In genomic region chr2:10680214-10680613, GRCh38 we compare ENCODE assay signal across 22 cellular contexts. TPM values are rescaled to one million over a fixed set of nuclear protein-coding genes. Genes with fewer than 3 reads are reported as not detected.
DNase-seq lines count a peak whose midpoint lies in the region; ATAC-seq, FAIRE-seq and TF ChIP-seq lines count a peak whose summit lies in the region.
"Had no signal": no experiment of that assay in that cellular context is flagged by ENCODE, and none has a peak within 500 bp of the region (broad histone marks: within the 10 kb centered on the region; RNA-seq: fewer than 3 reads in every experiment).

No MANE protein-coding gene starts in this region.

- H3K27me3 Mint-ChIP-seq in activated CD4-positive, alpha-beta T cell treated with anti-CD3 and anti-CD28 coated beads, Interleukin-2, amount 10 ng/mL, durations not matched to agents 24 days and 14 days: no peaks in the 10 kb centered on the region
- H3K27me3 Mint-ChIP-seq in activated naive CD4-positive, alpha-beta T cell treated with anti-CD3 and anti-CD28 coated beads, Interleukin-2, amount 50 U/mL, for 24 hours: no peaks in the 10 kb centered on the region
- H3K27me3 Mint-ChIP-seq in stimulated activated naive B cell treated with anti-CD40 and anti-IgM and Interleukin-4, amounts not matched to agents 10 μg/mL and 1 μg/mL and 100 μg/mL, for 72 hours: no peaks in the 10 kb centered on the region

- H3K4me1 Mint-ChIP-seq in activated CD4-positive, alpha-beta T cell treated with anti-CD3 and anti-CD28 coated beads, Interleukin-2, amount 10 ng/mL, durations not matched to agents 24 days and 14 days: peaks cover 25% of the 10 kb centered on the region
- H3K4me1 Mint-ChIP-seq in activated naive CD4-positive, alpha-beta T cell treated with anti-CD3 and anti-CD28 coated beads, Interleukin-2, amount 50 U/mL, for 24 hours: peaks cover 36% of the 10 kb centered on the region
- peaks cover 1 to 2% of the 10 kb centered on the region in 2 donors for H3K4me1 Mint-ChIP-seq in stimulated activated naive B cell treated with anti-CD40 and anti-IgM and Interleukin-4, amounts not matched to agents 10 μg/mL and 1 μg/mL and 100 μg/mL, for 72 hours
- H3K4me1 Mint-ChIP-seq: CD14-positive monocyte, H9 had no signal

- peak overlapping the region; percentile 78 for H3K27ac Mint-ChIP-seq in activated CD4-positive, alpha-beta T cell treated with anti-CD3 and anti-CD28 coated beads, Interleukin-2, amount 10 ng/mL, durations not matched to agents 24 days and 14 days
- peak overlapping the region; percentile 83 for H3K27ac Mint-ChIP-seq in activated naive CD4-positive, alpha-beta T cell treated with anti-CD3 and anti-CD28 coated beads, Interleukin-2, amount 50 U/mL, for 24 hours
- peak overlapping the region; percentile 52 for H3K27ac Mint-ChIP-seq in stimulated activated naive B cell treated with anti-CD40 and anti-IgM and Interleukin-4, amounts not matched to agents 10 μg/mL and 1 μg/mL and 100 μg/mL, for 72 hours
- H3K27ac Mint-ChIP-seq: CD8-positive, alpha-beta T cell had no signal

- FAIRE-seq in K562 (lab: Jason Lieb, UNC): no peak
- FAIRE-seq: G401.6, GM12891, GM19239 had no signal

- no peak for ATAC-seq in K562
- no peak for ATAC-seq in stimulated activated naive B cell treated with anti-CD40 and anti-IgM and Interleukin-4, amounts not matched to agents 10 μg/mL and 1 μg/mL and 100 μg/mL, for 72 hours (replicated peaks)
- ATAC-seq: CD8-positive, alpha-beta T cell had no signal

- H3K9me3 Mint-ChIP-seq in activated CD4-positive, alpha-beta T cell treated with anti-CD3 and anti-CD28 coated beads, Interleukin-2, amount 10 ng/mL, durations not matched to agents 24 days and 14 days: no peaks in the 10 kb centered on the region
- no peaks in the 10 kb centered on the region for H3K9me3 Mint-ChIP-seq in activated naive CD4-positive, alpha-beta T cell treated with anti-CD3 and anti-CD28 coated beads, Interleukin-2, amount 50 U/mL, for 24 hours
- H3K9me3 Mint-ChIP-seq in stimulated activated naive B cell treated with anti-CD40 and anti-IgM and Interleukin-4, amounts not matched to agents 10 μg/mL and 1 μg/mL and 100 μg/mL, for 72 hours: no peaks in the 10 kb centered on the region
- H3K9me3 Mint-ChIP-seq: CD14-positive monocyte; CD8-positive, alpha-beta T cell; H9 had no signal

- no peak for TF ChIP-seq CTCF in K562 (IDR thresholded peaks at IDR 0.05 in 2 of 3, conservative IDR thresholded peaks at IDR 0.05 in 1 of 3; ENCODE audit: insufficient read depth in 2 of 3, low read depth in 1 of 3, low read length in 3 of 3)

- H3K4me3 Mint-ChIP-seq in activated CD4-positive, alpha-beta T cell treated with anti-CD3 and anti-CD28 coated beads, Interleukin-2, amount 10 ng/mL, durations not matched to agents 24 days and 14 days: no peak overlapping the region
- no peak overlapping the region for H3K4me3 Mint-ChIP-seq in activated naive CD4-positive, alpha-beta T cell treated with anti-CD3 and anti-CD28 coated beads, Interleukin-2, amount 50 U/mL, for 24 hours
- no peak overlapping the region for H3K4me3 Mint-ChIP-seq in stimulated activated naive B cell treated with anti-CD40 and anti-IgM and Interleukin-4, amounts not matched to agents 10 μg/mL and 1 μg/mL and 100 μg/mL, for 72 hours
- H3K4me3 Mint-ChIP-seq: CD14-positive monocyte; CD8-positive, alpha-beta T cell; H9 had no signal

- H3K4me2 ChIP-seq in K562 (ENCODE audit: insufficient read depth, low read length): no peak overlapping the region

- no TSS peak for BruUV-seq in K562 (replicated peaks; lab: Mats Ljungman, UMichigan)

- no peaks in the 10 kb centered on the region for H3K9me1 ChIP-seq in K562 (ENCODE audit: control insufficient read depth, insufficient read depth, low read length)

- H3K36me3 ChIP-seq in K562 (ENCODE audit: control insufficient read depth, insufficient read depth, low read length): peaks cover 76% of the 10 kb centered on the region

- TF ChIP-seq RAD21 in K562 (CRISPR knock-in tag; conservative IDR thresholded peaks at IDR 0.05 in 1 of 2, IDR thresholded peaks at IDR 0.05 in 1 of 2): no peak

- no peak overlapping the region for H3K4me3 ChIP-seq in K562

- WGBS in K562 (ENCODE audit: insufficient coverage, low coverage, missing lambda C conversion rate): 75% methylated on average over 1 of the region's 1 CpG

- H3K9me3 ChIP-seq in K562 (replicated peaks; ENCODE audit: control insufficient read depth, insufficient read depth, low read depth, low read length): no peaks in the 10 kb centered on the region

- H2AFZ ChIP-seq in K562 (ENCODE audit: low read depth, low read length): no peak overlapping the region

- in situ Hi-C loops in K562 (cut with MboI): no loop called here

- no peaks in the 10 kb centered on the region for H3K27me3 ChIP-seq in K562 (ENCODE audit: control insufficient read depth in 2 of 2, insufficient read depth in 2 of 2, low read length in 2 of 2)

- H3K9ac ChIP-seq in K562 (ENCODE audit: insufficient read depth in 1 of 2, low read depth in 2 of 2, low read length in 2 of 2): no peak overlapping the region

- CTCF ChIA-PET in K562 (lab: Yijun Ruan, JAX; ENCODE audit: low intra/inter-chr PET ratio): no interaction called here

- DNase-seq in activated CD4-positive, alpha-beta T cell treated with anti-CD3 and anti-CD28 coated beads, Interleukin-2, amount 10 ng/mL, durations not matched to agents 24 days and 14 days: no peak
- no peak for DNase-seq in activated CD4-positive, alpha-beta T cell treated with anti-CD3 and anti-CD28 coated beads, Interleukin-2, amount 50 U/mL, for 1 hour
- no peak for DNase-seq in activated naive CD4-positive, alpha-beta T cell (lab: John Stamatoyannopoulos, UW)
- no peak for DNase-seq in K562 (ENCODE audit: extremely low read depth in 1 of 4, low spot score in 3 of 4)
- no peak for DNase-seq in stimulated activated naive B cell treated with anti-CD40 and anti-IgM and Interleukin-4, amounts not matched to agents 10 μg/mL and 1 μg/mL and 100 μg/mL, for 72 hours
- no peak for DNase-seq in NCI-H1436 (lab: John Stamatoyannopoulos, UW)
- DNase-seq in hypothalamus (lab: John Stamatoyannopoulos, UW): no peak
- DNase-seq: CD8-positive, alpha-beta T cell; COR-L47; DMS153; DMS79 treated with DMSO at 0.1 percent for 48 hours; EL; GOT3; H9 had no signal

- H3K36me3 Mint-ChIP-seq in activated CD4-positive, alpha-beta T cell treated with anti-CD3 and anti-CD28 coated beads, Interleukin-2, amount 10 ng/mL, durations not matched to agents 24 days and 14 days (ENCODE audit: low read depth): peaks cover 50% of the 10 kb centered on the region
- H3K36me3 Mint-ChIP-seq in activated naive CD4-positive, alpha-beta T cell treated with anti-CD3 and anti-CD28 coated beads, Interleukin-2, amount 50 U/mL, for 24 hours: peaks cover 6% of the 10 kb centered on the region
- H3K36me3 Mint-ChIP-seq in stimulated activated naive B cell treated with anti-CD40 and anti-IgM and Interleukin-4, amounts not matched to agents 10 μg/mL and 1 μg/mL and 100 μg/mL, for 72 hours: peaks cover 19 to 31% of the 10 kb centered on the region in 2 donors

- intact Hi-C loops in activated CD4-positive, alpha-beta T cell treated with anti-CD3 and anti-CD28 coated beads, Interleukin-2, amount 10 ng/mL, durations not matched to agents 24 days and 14 days (cut with micrococcal nuclease): no loop called here
- intact Hi-C loops in K562 (cut with micrococcal nuclease): no loop called here

- H3K4me1 ChIP-seq in K562 (replicated peaks in 1 of 2; ENCODE audit: control insufficient read depth in 2 of 2, insufficient read depth in 2 of 2, low read length in 2 of 2): no peaks in the 10 kb centered on the region

- TF ChIP-seq EP300 in K562 (IDR thresholded peaks at IDR 0.05; ENCODE audit: low read length): no peak

- POLR2A ChIA-PET in K562 (lab: Yijun Ruan, JAX): interaction anchor here (1.1 kb wide), 1 partner anchor 9 kb away, joined by 5 read pairs; no protein-coding TSS in a partner anchor

- peaks cover 21% of the 10 kb centered on the region for H3K79me2 ChIP-seq in K562 (ENCODE audit: control insufficient read depth, insufficient read depth, low read length)

- H4K20me1 ChIP-seq in K562 (replicated peaks; ENCODE audit: control insufficient read depth, insufficient read depth, low read length): no peaks in the 10 kb centered on the region

- H3K27ac ChIP-seq in K562 (ENCODE audit: extremely low read depth, low read depth, low read length): no peak overlapping the region
- H3K27ac ChIP-seq: 22Rv1 had no signal

- TF ChIP-seq POLR2A in K562 (conservative IDR thresholded peaks at IDR 0.05): no peak

RNA-seq across cellular contexts. Expression of gene NOL10, which starts 9.6 kb away (rescaled TPM):
- total RNA-seq in activated CD4-positive, alpha-beta T cell treated with anti-CD3 and anti-CD28 coated beads, Interleukin-2, amount 10 ng/mL, durations not matched to agents 24 days and 14 days: 44.9 and 50.9 TPM in 2 replicates
- 64.7 and 95.6 TPM in 2 replicates for total RNA-seq in K562 (2011; cell fraction: chromatin; rRNA removed; ENCODE audit: low replicate concordance)
- total RNA-seq in K562 (2011; cell fraction: nucleolus; rRNA removed): 28.3 and 33.4 TPM in 2 replicates
- total RNA-seq in K562 (2011; cell fraction: nucleoplasm; rRNA removed): 40.4 and 48.9 TPM in 2 replicates
- total RNA-seq in K562 (2014; rRNA removed) (44.0 and 46.7 TPM in 2 replicates), K562 (2014; rRNA removed; fragmentation: Illumina TruSeq; extraction: Trizol) (63.9 and 68.0 TPM in 2 replicates), K562 (2015; rRNA removed; fragmentation: Illumina TruSeq; extraction: Trizol) (55.6 and 60.0 TPM in 2 replicates), K562 (2021) (44.2 and 47.8 TPM in 2 replicates)
- polyA plus RNA-seq in K562 (2011; rRNA removed) (39.2 and 51.0 TPM in 2 replicates), K562 (2014; fragmentation: Illumina TruSeq; extraction: Trizol) (53.0 and 59.4 TPM in 2 replicates), K562 (2014; fragmentation: Nextera tagmentation; extraction: Ambion mirVana) (10 to 100 TPM; 32.9 to 45.5 TPM), K562 (2014; rRNA removed) (35.4 and 42.2 TPM in 2 replicates)
- polyA plus RNA-seq in K562 (2011; cell fraction: cytosol; rRNA removed): 12.6 and 22.4 TPM in 2 replicates
- 21.2 and 24.0 TPM in 2 replicates for polyA plus RNA-seq in K562 (2011; cell fraction: nucleus; rRNA removed)
- polyA plus RNA-seq in K562 (2012): 17.8 and 33.3 TPM in 2 replicates
- 77.9 and 78.4 TPM in 2 replicates for polyA minus RNA-seq in K562 (2011; rRNA and poly(A)+ RNA removed)
- polyA minus RNA-seq in K562 (2011; cell fraction: cytosol; rRNA and poly(A)+ RNA removed): 27.9 and 33.6 TPM in 2 replicates
- polyA minus RNA-seq in K562 (2011; cell fraction: nucleus; rRNA and poly(A)+ RNA removed): 20.2 and 37.8 TPM in 2 replicates

RNA-seq across cellular contexts. Expression of gene ATP6V1C2, which starts 41.2 kb away (rescaled TPM):
- not detected in 2 replicates for total RNA-seq in activated CD4-positive, alpha-beta T cell treated with anti-CD3 and anti-CD28 coated beads, Interleukin-2, amount 10 ng/mL, durations not matched to agents 24 days and 14 days
- total RNA-seq in K562 (2011; cell fraction: chromatin; rRNA removed; ENCODE audit: low replicate concordance): 0.16 TPM in 1 of 2 replicates, not detected in the other
- total RNA-seq in K562 (2011; cell fraction: nucleolus; rRNA removed): not detected in 2 replicates
- not detected in 2 replicates for total RNA-seq in K562 (2011; cell fraction: nucleoplasm; rRNA removed)
- total RNA-seq in K562 (2014; rRNA removed): not detected in 2 replicates
- not detected in 2 replicates for total RNA-seq in K562 (2014; rRNA removed; fragmentation: Illumina TruSeq; extraction: Trizol)
- total RNA-seq in K562 (2015; rRNA removed; fragmentation: Illumina TruSeq; extraction: Trizol): not detected in 2 replicates
- 0.09 TPM in 1 of 2 replicates, not detected in the other for total RNA-seq in K562 (2021)
- 0.04 and 0.10 TPM in 2 replicates for polyA plus RNA-seq in K562 (2011; rRNA removed)
- not detected in 2 replicates for polyA plus RNA-seq in K562 (2011; cell fraction: cytosol; rRNA removed)
- polyA plus RNA-seq in K562 (2011; cell fraction: nucleus; rRNA removed): 0.17 and 0.27 TPM in 2 replicates
- polyA plus RNA-seq in K562 (2012): 1.0 and 1.5 TPM in 2 replicates
- polyA plus RNA-seq in K562 (2014; fragmentation: Illumina TruSeq; extraction: Trizol): not detected in 2 replicates
- polyA plus RNA-seq in K562 (2014; fragmentation: Nextera tagmentation; extraction: Ambion mirVana): under 1 TPM; 0.28 to 0.31 TPM
- 0.01 and 0.13 TPM in 2 replicates for polyA plus RNA-seq in K562 (2014; rRNA removed)
- polyA minus RNA-seq in K562 (2011; rRNA and poly(A)+ RNA removed): not detected in 2 replicates
- polyA minus RNA-seq in K562 (2011; cell fraction: cytosol; rRNA and poly(A)+ RNA removed): 3.1 TPM in 1 of 2 replicates, not detected in the other
- 0.40 TPM in 1 of 2 replicates, not detected in the other for polyA minus RNA-seq in K562 (2011; cell fraction: nucleus; rRNA and poly(A)+ RNA removed)
- total RNA-seq: A673; CD8-positive, alpha-beta T cell; HT-29 had no signal
- polyA plus RNA-seq: CD14-positive monocyte had no signal
